Comparison of ENCODE assay signal across 1 cellular context in the genomic region with DNA sequence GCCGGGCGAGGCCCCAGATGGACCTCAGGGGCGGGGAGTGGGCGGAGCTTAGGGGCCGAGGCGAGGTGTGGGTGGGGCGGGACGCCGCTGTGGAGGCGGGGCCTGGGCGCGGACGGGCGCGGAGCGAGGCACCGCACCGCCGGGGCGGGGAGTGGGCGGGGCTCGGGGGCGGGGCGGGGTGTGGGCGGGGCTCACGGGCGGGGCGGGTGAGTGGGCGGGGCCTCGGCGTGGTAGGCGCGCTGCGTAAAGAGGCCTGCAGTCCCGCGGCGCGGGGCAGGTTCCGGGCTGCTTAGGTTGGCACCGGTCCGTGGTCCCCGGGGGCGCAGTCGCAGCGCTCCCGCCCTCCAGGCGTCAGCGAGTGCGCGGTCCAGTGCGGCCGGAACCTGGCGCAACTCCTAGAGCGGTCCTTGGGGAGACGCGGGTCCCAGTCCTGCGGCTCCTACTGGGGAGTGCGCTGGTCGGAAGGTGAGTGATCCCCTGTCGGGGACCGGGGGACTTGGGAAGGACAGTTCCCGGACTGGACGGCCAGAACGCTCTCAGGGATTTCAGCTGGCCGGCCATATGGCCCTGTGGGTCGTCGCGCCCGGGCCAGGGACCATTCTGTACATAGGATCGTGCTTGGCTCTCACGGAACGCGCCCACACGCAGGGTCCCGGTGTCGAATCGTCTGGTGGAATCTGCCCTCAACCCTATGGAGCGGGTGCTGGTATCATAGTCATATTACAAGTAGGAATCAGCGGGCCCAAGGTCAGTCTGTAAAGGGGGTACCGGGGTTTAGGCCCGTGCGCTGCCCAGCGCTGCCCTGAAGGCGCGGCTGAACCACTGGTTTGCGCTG.
TF ChIP-seq lines count a peak whose summit lies in the region.

A gene with protein sequence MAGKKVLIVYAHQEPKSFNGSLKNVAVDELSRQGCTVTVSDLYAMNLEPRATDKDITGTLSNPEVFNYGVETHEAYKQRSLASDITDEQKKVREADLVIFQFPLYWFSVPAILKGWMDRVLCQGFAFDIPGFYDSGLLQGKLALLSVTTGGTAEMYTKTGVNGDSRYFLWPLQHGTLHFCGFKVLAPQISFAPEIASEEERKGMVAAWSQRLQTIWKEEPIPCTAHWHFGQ (plus strand): TSS at position 274 of the 835 bp plus-strand sequence. CDS start 6,659 bp downstream, outside the sequence.

TF ChIP-seq in SK-N-SH, 30 proteins besides CTCF, POLR2A, EP300 and RAD21 (continued from another document):
- TF ChIP-seq FOXJ3 (CRISPR knock-in tag; IDR thresholded peaks at IDR 0.05) (no peak), NFIC (IDR thresholded peaks at IDR 0.05; ENCODE audit: borderline replicate concordance) (0 out of 2 replicates have a peak, but pooled peaks have one; percentile 17), TAF1 (IDR thresholded peaks at IDR 0.05; ENCODE audit: borderline replicate concordance, low read depth, low read length) (0 out of 2 replicates have a peak, but pooled peaks have one; percentile 21)
